In the genomic region with DNA sequence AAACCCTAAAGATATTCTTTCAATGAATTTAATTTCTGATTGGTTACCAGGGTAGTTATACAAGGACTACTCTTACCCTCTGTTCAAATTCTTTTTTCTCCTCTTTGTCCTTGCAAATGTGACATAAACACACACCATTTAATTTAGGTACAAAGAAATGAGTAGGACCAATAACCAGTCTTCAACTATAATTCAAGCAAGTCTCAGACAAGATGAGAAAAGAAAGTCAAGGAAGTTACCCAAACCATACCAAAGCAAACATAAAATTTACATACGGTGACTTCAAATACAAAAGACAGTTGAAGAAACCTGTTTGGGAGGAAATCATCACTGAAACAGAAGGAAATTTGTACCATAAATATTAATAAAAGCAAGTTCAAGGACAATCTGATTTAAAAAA, we compare ENCODE assay signal across 20 cellular contexts.
"Had no signal": no experiment of that assay in that cellular context is flagged by ENCODE, and none has a peak within 500 bp of the region (broad histone marks: within the 10 kb centered on the region; RNA-seq: fewer than 3 reads in every experiment).

No MANE protein-coding gene starts in this region.

- H3K27ac Mint-ChIP-seq: T-helper 2 cell treated with Interferon-gamma antibody and Interleukin-4, amounts not matched to agents 5 μg/mL and 100 μg/mL, for 36 hours had no signal

- H3K9me3 Mint-ChIP-seq: natural killer cell; T-helper 2 cell treated with Interferon-gamma antibody and Interleukin-4, amounts not matched to agents 5 μg/mL and 100 μg/mL, for 36 hours had no signal

- DNase-seq: activated CD8-positive, alpha-beta memory T cell treated with anti-CD3 and anti-CD28 coated beads, Interleukin-2, amount 50 U/mL, for 48 hours; activated effector memory CD4-positive, alpha-beta T cell treated with anti-CD3 and anti-CD28 coated beads, Interleukin-2, amount 50 U/mL, for 16 hours; activated T-cell treated with anti-CD3 and anti-CD28 coated beads, Interleukin-2, amount 50 U/mL, for 48 hours; anterior cingulate cortex; body of pancreas; heart left ventricle; left lung; natural killer cell; spleen; stimulated activated CD4-positive, alpha-beta T cell treated with anti-CD3 and anti-CD28 coated beads, Interleukin-4, amount 100 ng/mL, for 24 hours; stimulated activated naive CD4-positive, alpha-beta T cell treated with Interleukin-2 at 50 U/mL for 16 hours; SW 1271; upper lobe of left lung; WERI-Rb-1 had no signal

- H3K36me3 Mint-ChIP-seq: natural killer cell had no signal

- H3K27me3 ChIP-seq: body of pancreas, cardiac muscle cell, heart left ventricle, left lung, spleen, upper lobe of left lung had no signal

- H3K4me3 ChIP-seq: body of pancreas, cardiac muscle cell, heart left ventricle, left lung, prostate gland, SK-N-MC, spleen, thoracic aorta, upper lobe of left lung had no signal

- H3K36me3 ChIP-seq: cardiac muscle cell, left lung, prostate gland, thoracic aorta, upper lobe of left lung, WERI-Rb-1 had no signal

- ATAC-seq: body of pancreas, heart left ventricle, left lung, natural killer cell had no signal

- H3K4me3 Mint-ChIP-seq: natural killer cell; T-helper 2 cell treated with Interferon-gamma antibody and Interleukin-4, amounts not matched to agents 5 μg/mL and 100 μg/mL, for 36 hours had no signal

- FAIRE-seq: endometrium had no signal
